Comparison of ENCODE assay signal across 9 cellular contexts in the genomic region with DNA sequence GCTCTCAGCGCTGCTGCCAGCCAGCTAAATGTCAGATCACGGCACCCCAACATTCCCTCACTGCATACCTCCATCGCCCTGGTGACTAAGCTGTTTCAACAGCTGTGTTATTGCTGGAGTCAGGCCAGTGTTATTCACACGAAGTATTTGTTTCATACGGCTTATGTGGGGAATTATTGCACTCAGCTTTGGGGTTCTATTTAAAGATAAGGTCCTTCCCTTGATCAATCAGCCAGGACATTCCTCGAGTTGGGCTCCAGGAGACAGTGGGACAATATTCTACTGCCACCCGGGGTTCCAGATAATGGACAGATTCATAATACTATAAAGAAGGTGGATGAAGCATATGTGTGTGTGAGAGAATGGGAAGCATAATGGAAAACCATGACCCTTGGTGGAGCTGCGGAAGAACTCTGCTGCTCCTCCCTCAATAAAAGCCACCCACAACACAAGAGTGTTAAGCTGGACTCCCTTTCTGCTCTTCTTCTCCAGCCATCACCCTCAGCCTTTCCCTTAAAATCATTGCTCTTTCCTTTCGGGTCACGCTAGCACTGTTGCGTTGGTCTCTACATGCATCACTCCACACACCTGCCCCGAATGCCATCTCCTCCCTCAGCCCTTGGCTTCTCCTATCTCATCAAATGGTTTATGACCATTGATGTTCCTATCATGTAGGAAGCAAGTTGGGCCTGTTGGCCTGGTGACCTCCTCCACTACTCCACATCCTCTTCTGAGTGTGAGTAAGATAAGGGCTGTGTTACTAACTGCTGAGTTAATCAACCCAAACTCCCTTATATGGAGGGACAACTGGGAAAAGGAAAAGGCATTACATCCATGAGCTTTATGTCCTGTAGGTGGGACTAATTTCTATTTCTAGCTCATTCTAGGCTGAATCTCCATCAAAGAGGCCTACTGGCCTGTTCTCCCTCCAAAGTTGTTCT. TPM values are rescaled to one million over a fixed set of nuclear protein-coding genes. Genes with fewer than 3 reads are reported as not detected.
DNase-seq lines count a peak whose midpoint lies in the region; ATAC-seq, FAIRE-seq and TF ChIP-seq lines count a peak whose summit lies in the region.
"Had no signal": no experiment of that assay in that cellular context is flagged by ENCODE, and none has a peak within 500 bp of the region (broad histone marks: within the 10 kb centered on the region; RNA-seq: fewer than 3 reads in every experiment).

No MANE protein-coding gene starts in this region.

- TF ChIP-seq CTCF in kidney (IDR thresholded peaks at IDR 0.05; ENCODE audit: borderline replicate concordance, extremely low read depth, insufficient read depth) (no peak), suprapubic skin (IDR thresholded peaks at IDR 0.05) (no peak)

- FAIRE-seq in kidney (lab: Jason Lieb, UNC) = no peak

- H3K36me3 ChIP-seq in kidney (ENCODE audit: control insufficient read depth in 1 of 2, insufficient read depth in 2 of 2, low read length in 2 of 2) (no peaks in the 10 kb centered on the region), suprapubic skin (no peaks in the 10 kb centered on the region)

- 43% methylated on average over 12 of the region's 12 CpGs for WGBS in suprapubic skin

- TF ChIP-seq POLR2A in suprapubic skin (IDR thresholded peaks at IDR 0.05) = no peak

- H3K9ac ChIP-seq in kidney (ENCODE audit: low read length in 2 of 2) = no peak overlapping the region

- H3K4me3 ChIP-seq in kidney (ENCODE audit: low read length in 2 of 2) (peak overlapping the region in 1 of 2 donors; percentile 10), suprapubic skin (no peak overlapping the region)

- no peak for ATAC-seq in HG03432 (IDR thresholded peaks at IDR 0.05; ENCODE audit: unreplicated experiment)

- H3K9me3 ChIP-seq in kidney (ENCODE audit: control insufficient read depth in 1 of 2, low read length in 2 of 2) = no peaks in the 10 kb centered on the region
- no peaks in the 10 kb centered on the region for H3K9me3 ChIP-seq in suprapubic skin

- H3K27me3 ChIP-seq in suprapubic skin = no peaks in the 10 kb centered on the region

- TF ChIP-seq EP300 in suprapubic skin (IDR thresholded peaks at IDR 0.05) = no peak

- H3K4me1 ChIP-seq in kidney (ENCODE audit: control insufficient read depth in 1 of 2, insufficient read depth in 1 of 2, low read depth in 1 of 2, low read length in 2 of 2) (peaks cover 19 to 52% of the 10 kb centered on the region in 2 donors), suprapubic skin (peaks cover 33% of the 10 kb centered on the region)

- intact Hi-C loops in kidney (cut with DNase I) = no loop called here

- DNase-seq in LHCN-M2 (ENCODE audit: low read depth) = peak; percentile 98
- DNase-seq in astrocyte of the hippocampus (ENCODE audit: low read depth, low spot score) = peak; percentile 97
- DNase-seq in kidney = peak; percentile 73
- DNase-seq in suprapubic skin (ENCODE audit: low spot score in 2 of 2) = peak in 1 of 2 donors; percentile 68
- DNase-seq in superior temporal gyrus (ENCODE audit: extremely low spot score) = no peak
- DNase-seq in NCI-H187 (lab: John Stamatoyannopoulos, UW) = no peak
- no peak for DNase-seq in NOMO-1 treated with DMSO at 0.1 percent for 48 hours (lab: John Stamatoyannopoulos, UW; ENCODE audit: unreplicated experiment)
- DNase-seq: naive B cell had no signal

- H3K27ac ChIP-seq in kidney (ENCODE audit: low read depth in 2 of 2, low read length in 2 of 2) (peak overlapping the region in 1 of 2 donors; percentile 52), suprapubic skin (peak overlapping the region; percentile 54)

RNA-seq across cellular contexts. Expression of a gene that starts 57.9 kb away (rescaled TPM):
- total RNA-seq in LHCN-M2 (2014; rRNA removed) = 49.8 and 57.5 TPM in 2 replicates
- 54.1 TPM for polyA plus RNA-seq in LHCN-M2 (2012)
- 147 TPM for total RNA-seq in kidney
- 92.3 TPM for polyA plus RNA-seq in kidney (ENCODE audit: insufficient read depth, low read depth, low replicate concordance)
- 10 to 100 TPM; 62.3 to 75.0 (median 70.0) TPM for total RNA-seq in suprapubic skin

Comparison
In these comparisons a context has a peak if more than half of its experiments do, and no peak if none do; other contexts are left out.
1. DNase-seq: peak in LHCN-M2 (single experiment), astrocyte of the hippocampus (single experiment) and kidney (single experiment); none in superior temporal gyrus (single experiment), NCI-H187 (0 of 2) and NOMO-1 treated with DMSO at 0.1 percent for 48 hours (single experiment).